In genomic region chr14:31271648-31272047, GRCh38 we compare ENCODE assay signal across 33 cellular contexts.
"Had no signal": no experiment of that assay in that cellular context is flagged by ENCODE, and none has a peak within 500 bp of the region (broad histone marks: within the 10 kb centered on the region; RNA-seq: fewer than 3 reads in every experiment).

No MANE protein-coding gene starts in this region.

- H3K9me3 ChIP-seq: neutrophil, ovary, psoas muscle, suprapubic skin, testis, upper lobe of right lung, uterus had no signal

- H3K36me3 ChIP-seq: neutrophil, ovary, spleen, suprapubic skin, tibial artery, transverse colon, upper lobe of right lung, uterus had no signal

- H3K4me1 Mint-ChIP-seq: neural crest cell; stimulated activated memory B cell treated with anti-CD40 and anti-IgM and Interleukin-4, amounts not matched to agents 10 μg/mL and 1 μg/mL and 100 μg/mL, for 72 hours had no signal

- H3K27me3 ChIP-seq: neutrophil, ovary, spleen, suprapubic skin, testis, tibial artery, transverse colon, upper lobe of right lung, uterus had no signal

- H3K4me1 ChIP-seq: parathyroid adenoma, psoas muscle, spleen, suprapubic skin, testis, tibial artery, uterus had no signal

- H3K4me3 ChIP-seq: ovary, psoas muscle, skin epidermis, smooth muscle cell, spleen, suprapubic skin, testis, tibial artery, transverse colon, upper lobe of right lung, uterus had no signal

- H3K9ac ChIP-seq: parathyroid adenoma had no signal

- H3K27me3 Mint-ChIP-seq: progenitor cell of endocrine pancreas; stimulated activated naive CD8-positive, alpha-beta T cell treated with anti-CD3 and anti-CD28 coated beads, Interleukin-15, amount 100 ng/mL, for 72 hours; type B pancreatic cell had no signal

- H3K4me3 Mint-ChIP-seq: naive thymus-derived CD8-positive, alpha-beta T cell; natural killer cell treated with Interleukin-12 subunit alpha and Interleukin-12 subunit beta and Interleukin-15 and Interleukin-18, amount 100 ng/mL, for 72 hours; nephron progenitor cell; neural crest cell; stimulated activated memory B cell treated with anti-CD40 and anti-IgM and Interleukin-4, amounts not matched to agents 10 μg/mL and 1 μg/mL and 100 μg/mL, for 72 hours; stimulated activated naive CD8-positive, alpha-beta T cell treated with anti-CD3 and anti-CD28 coated beads, Interleukin-15, amount 100 ng/mL, for 72 hours; type B pancreatic cell had no signal

- H3K27ac Mint-ChIP-seq: naive thymus-derived CD8-positive, alpha-beta T cell; natural killer cell treated with Interleukin-12 subunit alpha and Interleukin-12 subunit beta and Interleukin-15 and Interleukin-18, amount 100 ng/mL, for 72 hours; nephron progenitor cell; progenitor cell of endocrine pancreas; stimulated activated memory B cell treated with anti-CD40 and anti-IgM and Interleukin-4, amounts not matched to agents 10 μg/mL and 1 μg/mL and 100 μg/mL, for 72 hours; stimulated activated naive CD8-positive, alpha-beta T cell treated with anti-CD3 and anti-CD28 coated beads, Interleukin-15, amount 100 ng/mL, for 72 hours; type B pancreatic cell had no signal

- H3K27ac ChIP-seq: neutrophil, ovary, parathyroid adenoma, psoas muscle, skin epidermis, spleen, suprapubic skin, testis, tibial artery, transverse colon, upper lobe of right lung, uterus had no signal

- ATAC-seq: naive thymus-derived CD8-positive, alpha-beta T cell; natural killer cell treated with Interleukin-12 subunit alpha and Interleukin-12 subunit beta and Interleukin-15 and Interleukin-18, amount 100 ng/mL, for 72 hours; psoas muscle; right cardiac atrium; sciatic nerve; stimulated activated memory B cell treated with anti-CD40 and anti-IgM and Interleukin-4, amounts not matched to agents 10 μg/mL and 1 μg/mL and 100 μg/mL, for 72 hours; stimulated activated naive CD8-positive, alpha-beta T cell treated with anti-CD3 and anti-CD28 coated beads, Interleukin-15, amount 100 ng/mL, for 72 hours; stimulated activated naive CD8-positive, alpha-beta T cell treated with anti-CD3 and anti-CD28 coated beads, Interleukin-15, Interleukin-2, amounts not matched to agents 100 U/mL and 50 U/mL, for 24 hours; upper lobe of right lung had no signal

- H3K4me2 ChIP-seq: smooth muscle cell had no signal

- DNase-seq: naive thymus-derived CD8-positive, alpha-beta T cell; nephron progenitor cell; nucleus accumbens; ovary; posterior cingulate gyrus; psoas muscle; right cardiac atrium; spleen; stimulated activated CD4-positive, alpha-beta T cell treated with anti-CD3 and anti-CD28 coated beads, Interleukin-12 subunit alpha, Interleukin-12 subunit beta, amount 100 ng/mL, for 4 hours; stimulated activated CD4-positive, alpha-beta T cell treated with anti-CD3 and anti-CD28 coated beads, Interleukin-1b, Interleukin-23, amount 100 ng/mL, for 48 hours; stimulated activated CD4-positive, alpha-beta T cell treated with anti-CD3 and anti-CD28 coated beads, Interleukin-4, amount 100 ng/mL, for 1 hour; stimulated activated CD4-positive, alpha-beta T cell treated with anti-CD3 and anti-CD28 coated beads, Interleukin-4, amount 100 ng/mL, for 4 hours; stimulated activated CD8-positive, alpha-beta memory T cell treated with anti-CD3 and anti-CD28 coated beads, Interleukin-4, amount 100 ng/mL, for 48 hours; stimulated activated naive CD4-positive, alpha-beta T cell; stimulated activated naive CD8-positive, alpha-beta T cell treated with anti-CD3 and anti-CD28 coated beads, Interleukin-15, amount 100 ng/mL, for 72 hours; stimulated activated naive CD8-positive, alpha-beta T cell treated with anti-CD3 and anti-CD28 coated beads, Interleukin-15, Interleukin-2, amounts not matched to agents 100 U/mL and 50 U/mL, for 24 hours; substantia nigra; testis; tibial artery; transverse colon; upper lobe of right lung; uterus had no signal

- H2AFZ ChIP-seq: parathyroid adenoma had no signal
